ENCODE assay signal across 14 cellular contexts in genomic region chr20:10716855-10717254, GRCh38.
DNase-seq lines count a peak whose midpoint lies in the region; ATAC-seq and TF ChIP-seq lines count a peak whose summit lies in the region.
"Had no signal": no experiment of that assay in that cellular context is flagged by ENCODE, and none has a peak within 500 bp of the region (broad histone marks: within the 10 kb centered on the region; RNA-seq: fewer than 3 reads in every experiment).

No MANE protein-coding gene starts in this region.

- no peaks in the 10 kb centered on the region for H3K79me2 ChIP-seq in ACC112 (ENCODE audit: control insufficient read depth, insufficient read depth, low read length, unreplicated experiment)

- peaks cover 43% of the 10 kb centered on the region for H3K4me1 ChIP-seq in ACC112 (ENCODE audit: control insufficient read depth, insufficient read depth, low read length, unreplicated experiment)
- H3K4me1 ChIP-seq: psoas muscle had no signal

- H3K27ac ChIP-seq in ACC112 (ENCODE audit: low read depth, low read length) (peak overlapping the region; percentile 51), VCaP (peak overlapping the region; percentile 76)
- H3K27ac ChIP-seq: coronary artery, psoas muscle had no signal

- H3K27me3 ChIP-seq in ACC112 (ENCODE audit: insufficient read depth, low read length): no peaks in the 10 kb centered on the region

- no peaks in the 10 kb centered on the region for H3K36me3 ChIP-seq in ACC112 (ENCODE audit: insufficient read depth, low read length)

- ATAC-seq in GM19463 (IDR thresholded peaks at IDR 0.05; ENCODE audit: unreplicated experiment) (no peak), GM21367 (IDR thresholded peaks at IDR 0.05; ENCODE audit: unreplicated experiment) (no peak)
- ATAC-seq: activated CD8-positive, alpha-beta T cell treated with anti-CD3 and anti-CD28 coated beads, Interleukin-2, amount 10 ng/mL, durations not matched to agents 7 days and 5 days; psoas muscle had no signal

- DNase-seq in EL (peak; percentile 28), foreskin fibroblast (peak; percentile 4 to 41), nucleus accumbens (lab: John Stamatoyannopoulos, UW) (no peak), germinal center (ENCODE audit: low spot score) (no peak)
- DNase-seq: activated CD8-positive, alpha-beta T cell treated with anti-CD3 and anti-CD28 coated beads, Interleukin-2, amount 10 ng/mL, durations not matched to agents 7 days and 5 days; KG1; left ventricle myocardium superior; NCI-H1694 treated with DMSO at 0.1 percent for 48 hours; psoas muscle had no signal

- H3K4me3 ChIP-seq in ACC112 (ENCODE audit: low read depth, low read length) (peak overlapping the region; percentile 23; the same call in 1 of the 2 replicates), foreskin fibroblast (ENCODE audit: low read depth in 1 of 2, low read length in 2 of 2) (no peak overlapping the region)
- H3K4me3 ChIP-seq: psoas muscle had no signal

- H2AFZ ChIP-seq in ACC112 (ENCODE audit: low read length, unreplicated experiment): peak overlapping the region; percentile 40

- TF ChIP-seq CTCF in VCaP (conservative IDR thresholded peaks at IDR 0.05) (no peak), foreskin fibroblast (IDR thresholded peaks at IDR 0.05; ENCODE audit: low read depth, low read length) (no peak)

Comparison
In these comparisons a context has a peak if more than half of its experiments do, and no peak if none do; other contexts are left out.
1. DNase-seq: peak in EL (single experiment) and foreskin fibroblast (2 of 2); none in nucleus accumbens (0 of 56) and germinal center (single experiment).